ENCODE assay signal across 14 cellular contexts in genomic region chr15:42138411-42138810, GRCh38. TPM values are rescaled to one million over a fixed set of nuclear protein-coding genes. Genes with fewer than 3 reads are reported as not detected.
"Had no signal": no experiment of that assay in that cellular context is flagged by ENCODE, and none has a peak within 500 bp of the region (broad histone marks: within the 10 kb centered on the region; RNA-seq: fewer than 3 reads in every experiment).

No MANE protein-coding gene starts in this region.

- H3K4me3 ChIP-seq: hepatocyte, skin epidermis had no signal

- H3K36me3 Mint-ChIP-seq: memory B cell; naive thymus-derived CD8-positive, alpha-beta T cell had no signal

- ATAC-seq: left ventricle myocardium superior; naive thymus-derived CD8-positive, alpha-beta T cell had no signal

- H3K27ac Mint-ChIP-seq: memory B cell; naive thymus-derived CD8-positive, alpha-beta T cell; T-helper 1 cell treated with Interleukin-12 subunit alpha and Interleukin-12 subunit beta and Interleukin-4 antibody, amounts not matched to agents 30 μg/mL and 1 μg/mL, for 36 hours had no signal

- DNase-seq: activated CD4-positive, alpha-beta T cell treated with anti-CD3 and anti-CD28 coated beads, Interleukin-2, amount 50 U/mL, for 1 hour; activated naive CD4-positive, alpha-beta T cell treated with Interleukin-2 at 50 U/mL for 16 hours; left ventricle myocardium superior; SIG-M5; stimulated activated CD4-positive, alpha-beta T cell treated with anti-CD3 and anti-CD28 coated beads, Interleukin-4, amount 100 ng/mL, for 24 hours; WERI-Rb-1 had no signal

- H3K27ac ChIP-seq: hepatocyte, skin epidermis, WERI-Rb-1 had no signal

- H3K4me3 Mint-ChIP-seq: memory B cell; naive thymus-derived CD8-positive, alpha-beta T cell; T-helper 1 cell treated with Interleukin-12 subunit alpha and Interleukin-12 subunit beta and Interleukin-4 antibody, amounts not matched to agents 30 μg/mL and 1 μg/mL, for 36 hours had no signal

- H3K36me3 ChIP-seq: WERI-Rb-1 had no signal

- H3K9me3 Mint-ChIP-seq: memory B cell; naive thymus-derived CD8-positive, alpha-beta T cell; T-helper 1 cell treated with Interleukin-12 subunit alpha and Interleukin-12 subunit beta and Interleukin-4 antibody, amounts not matched to agents 30 μg/mL and 1 μg/mL, for 36 hours had no signal

- H3K27me3 ChIP-seq: hepatocyte had no signal

RNA-seq across cellular contexts. Expression of gene PLA2G4F, which starts 18.0 kb away (rescaled TPM):
- total RNA-seq: dermis microvascular lymphatic vessel endothelial cell; naive thymus-derived CD8-positive, alpha-beta T cell had no signal

RNA-seq across cellular contexts. Expression of gene PLA2G4D, which starts 44.0 kb away (rescaled TPM):
- total RNA-seq: astrocyte; dermis microvascular lymphatic vessel endothelial cell; left ventricle myocardium superior; mucosa of gallbladder; naive thymus-derived CD8-positive, alpha-beta T cell had no signal
- polyA plus RNA-seq: hepatocyte; naive thymus-derived CD8-positive, alpha-beta T cell had no signal
